Comparison of ENCODE assay signal across 8 cellular contexts in the genomic region with DNA sequence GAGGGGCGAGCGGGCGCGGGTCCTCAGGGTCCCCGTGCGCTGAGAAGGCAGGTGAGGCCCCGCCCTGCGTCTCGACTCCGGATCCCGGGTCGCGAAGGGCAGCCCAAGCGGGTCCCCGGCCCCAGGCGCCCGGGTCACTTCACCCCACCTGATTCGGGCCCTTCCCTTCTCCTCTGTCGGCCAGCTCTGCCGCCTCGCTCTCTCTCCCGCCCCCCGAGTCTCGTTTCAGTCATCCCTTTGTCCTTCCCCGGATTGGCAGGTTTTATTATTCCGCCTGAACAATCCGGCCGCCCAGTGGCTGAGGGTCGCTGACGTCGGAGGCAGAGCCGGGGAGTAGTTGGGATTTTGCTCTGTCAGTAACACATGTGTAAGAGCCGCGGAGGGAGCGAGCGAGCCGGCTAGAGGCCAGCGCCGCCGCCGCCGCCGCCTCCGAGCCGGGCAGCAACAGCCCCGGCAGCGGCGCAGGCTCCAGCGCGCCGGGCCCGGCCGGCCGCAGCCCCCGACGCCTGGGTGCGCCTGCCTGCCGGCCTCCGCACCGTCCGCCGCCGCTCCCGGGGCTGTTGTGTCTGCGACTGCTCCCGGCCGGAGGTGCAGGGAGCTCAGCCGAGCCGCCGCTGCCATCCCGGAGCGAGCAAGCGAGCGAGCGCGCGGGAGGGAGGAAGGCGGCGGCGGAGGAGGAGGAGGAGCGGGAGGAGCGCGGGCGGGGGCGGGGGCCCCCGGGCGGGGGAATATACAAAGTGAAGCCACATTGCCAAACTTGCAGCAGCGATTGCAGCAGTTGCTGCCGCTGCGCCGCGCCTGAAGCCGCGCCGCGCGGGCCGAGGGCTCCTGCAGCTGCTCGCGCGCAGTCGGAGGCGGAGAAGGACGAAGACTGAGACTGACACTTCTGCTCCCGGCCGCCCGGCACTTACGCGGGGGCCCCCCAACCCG. TPM values are rescaled to one million over a fixed set of nuclear protein-coding genes. Genes with fewer than 3 reads are reported as not detected.
DNase-seq lines count a peak whose midpoint lies in the region; ATAC-seq and TF ChIP-seq lines count a peak whose summit lies in the region.

A gene with protein sequence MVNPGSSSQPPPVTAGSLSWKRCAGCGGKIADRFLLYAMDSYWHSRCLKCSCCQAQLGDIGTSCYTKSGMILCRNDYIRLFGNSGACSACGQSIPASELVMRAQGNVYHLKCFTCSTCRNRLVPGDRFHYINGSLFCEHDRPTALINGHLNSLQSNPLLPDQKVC (plus strand): TSS at position 760 of the 930 bp plus-strand sequence. CDS start 3,136 bp downstream, outside the sequence.

- H3K36me3 ChIP-seq in OCI-LY1 (ENCODE audit: insufficient read depth, low read length): peaks cover 15% of the 10 kb centered on the region
- H3K36me3 ChIP-seq in mesodermal cell (ENCODE audit: control insufficient read depth, insufficient read depth, low read length): peaks cover 6% of the 10 kb centered on the region

- H3K27ac ChIP-seq in OCI-LY1 (ENCODE audit: low read depth, low read length, poor library complexity, severe bottlenecking) (peak within 1 kb of the TSS; percentile 54), mesodermal cell (ENCODE audit: low read depth, low read length, severe bottlenecking) (peak within 1 kb of the TSS; percentile 95)

- H2AFZ ChIP-seq in OCI-LY1 (ENCODE audit: low read length): no peak within 1 kb of the TSS

- H3K27me3 ChIP-seq in OCI-LY1 (ENCODE audit: insufficient read depth, low read length): no peaks in the 10 kb centered on the region

- H3K4me2 ChIP-seq in OCI-LY1 (ENCODE audit: low read length): peak within 1 kb of the TSS; percentile 89

- TF ChIP-seq CTCF in OCI-LY1 (IDR thresholded peaks at IDR 0.05; ENCODE audit: low read length): no peak

- peak; percentile 97 for DNase-seq in DMS 273 (lab: John Stamatoyannopoulos, UW; ENCODE audit: unreplicated experiment)
- DNase-seq in HuH-7 (ENCODE audit: low spot score): peak; percentile 96
- peak; percentile 85 for DNase-seq in activated CD8-positive, alpha-beta memory T cell treated with anti-CD3 and anti-CD28 coated beads, Interleukin-2, amount 50 U/mL, for 4 hours
- DNase-seq in stimulated activated CD8-positive, alpha-beta memory T cell treated with anti-CD3 and anti-CD28 coated beads, Interleukin-15, amount 100 ng/mL, for 4 hours (ENCODE audit: low read depth in 2 of 2): peak; percentile 68 to 69

- no peaks in the 10 kb centered on the region for H3K9me2 ChIP-seq in OCI-LY1 (ENCODE audit: low read depth, low read length)

- H3K9me3 ChIP-seq in OCI-LY1 (ENCODE audit: low read length) (no peaks in the 10 kb centered on the region), mesodermal cell (ENCODE audit: control insufficient read depth, low read length) (no peaks in the 10 kb centered on the region)

- peak within 1 kb of the TSS; percentile 68 for H3K9ac ChIP-seq in OCI-LY1 (ENCODE audit: low read length)

- 0% methylated on average over 83 to 87 of the region's 110 CpGs for WGBS in mesodermal cell (ENCODE audit: insufficient coverage in 2 of 2), 2 experiments

- H3K4me3 ChIP-seq in OCI-LY1 (ENCODE audit: low read depth, low read length, poor library complexity, severe bottlenecking) (peak within 1 kb of the TSS; percentile 80), mesodermal cell (ENCODE audit: extremely low read depth, insufficient read depth, low read length, poor library complexity, severe bottlenecking) (peak within 1 kb of the TSS; percentile 82)

- H3K4me1 ChIP-seq in OCI-LY1 (ENCODE audit: insufficient read depth, low read length, severe bottlenecking) (peaks cover 46% of the 10 kb centered on the region), mesodermal cell (ENCODE audit: control insufficient read depth, insufficient read depth, low read length, poor library complexity, severe bottlenecking) (peaks cover 12% of the 10 kb centered on the region)

- in situ Hi-C loops in endometrial microvascular endothelial cells (cut with HindIII; ENCODE audit: inconsistent ontology term, low pct_unique_long_range_greater_than_20kb, low sequenced_read_pairs): no loop called here

- no peaks in the 10 kb centered on the region for H3K79me2 ChIP-seq in OCI-LY1 (ENCODE audit: insufficient read depth, low read length)

- H3F3A ChIP-seq in OCI-LY1 (ENCODE audit: insufficient read depth, low read length): peaks cover 8% of the 10 kb centered on the region

- H4K20me1 ChIP-seq in OCI-LY1 (ENCODE audit: insufficient read depth, low read length): no peaks in the 10 kb centered on the region

- ATAC-seq in GM21526 (IDR thresholded peaks at IDR 0.05; ENCODE audit: low FRiP score, unreplicated experiment): peak; percentile 79

RNA-seq across cellular contexts. Expression of the gene that starts here (rescaled TPM):
- 33.4 TPM for total RNA-seq in endometrial microvascular endothelial cells (ENCODE audit: inconsistent ontology term)
- polyA plus RNA-seq in mesodermal cell (2013, experiment 1 of 2): 81.6 TPM
- polyA plus RNA-seq in mesodermal cell (2013, experiment 2 of 2): 72.1 TPM

Comparison
In these comparisons a context has a peak if more than half of its experiments do, and no peak if none do; other contexts are left out.
1. Peak in every context shown above with its lines: DNase-seq, ATAC-seq, H3K4me3 ChIP-seq and H3K27ac ChIP-seq.